Comparison of ENCODE assay signal across 8 cellular contexts in the genomic region with DNA sequence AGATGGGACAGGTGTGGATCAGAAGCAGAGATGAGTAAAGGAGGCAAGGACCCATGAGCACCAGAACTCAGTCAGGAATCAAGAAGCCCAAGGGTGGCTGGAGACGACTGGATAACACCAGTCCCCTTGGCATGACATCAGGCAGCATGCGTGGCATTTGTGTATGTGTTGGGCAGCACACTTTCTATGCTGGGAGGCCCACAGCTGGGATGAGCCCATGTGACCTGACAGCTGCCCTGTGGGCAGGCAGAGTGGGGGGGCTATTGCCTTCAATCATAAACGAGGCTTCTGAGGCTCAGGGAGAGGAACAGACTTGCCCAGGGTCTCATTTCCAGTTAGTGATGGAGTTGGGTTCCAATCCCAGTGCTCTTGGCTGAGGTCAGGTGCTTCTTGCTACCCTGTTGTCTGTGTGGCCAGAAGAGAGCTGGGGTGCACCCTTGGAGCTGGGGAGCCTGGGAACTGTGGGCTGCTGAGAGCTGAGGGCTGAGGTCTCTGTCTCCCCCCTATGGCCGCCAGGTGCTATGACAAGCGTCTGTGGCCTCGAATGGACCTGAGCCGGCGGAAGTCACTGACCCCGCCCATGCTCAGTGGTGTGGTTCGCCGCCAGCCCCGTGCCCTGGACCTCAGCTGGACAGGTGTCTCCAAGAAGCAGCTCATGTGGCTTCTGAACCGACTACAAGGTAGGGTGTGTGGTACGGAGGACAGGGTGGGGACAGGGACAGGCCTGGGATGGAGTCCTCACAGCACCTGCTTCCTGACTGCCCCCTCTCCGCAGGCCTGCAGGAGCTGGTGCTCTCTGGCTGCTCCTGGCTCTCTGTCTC. TPM values are rescaled to one million over a fixed set of nuclear protein-coding genes. Genes with fewer than 3 reads are reported as not detected.
DNase-seq lines count a peak whose midpoint lies in the region; ATAC-seq and TF ChIP-seq lines count a peak whose summit lies in the region.

No MANE protein-coding gene starts in this region.

- no peak overlapping the region for H3K4me3 ChIP-seq in dorsolateral prefrontal cortex
- H3K4me3 ChIP-seq in lower lobe of right lung, result no peak overlapping the region

- peak overlapping the region in 37 of 59 donors; percentile 3 to 76 (median 35) for H3K27ac ChIP-seq in dorsolateral prefrontal cortex
- no peak overlapping the region for H3K27ac ChIP-seq in lower lobe of right lung

- ATAC-seq in HG02884 (IDR thresholded peaks at IDR 0.05; ENCODE audit: unreplicated experiment) (peak; percentile 94), lower lobe of right lung (peak; percentile 96 to 97)

- in situ Hi-C loops in ACHN (cut with HindIII; ENCODE audit: low pct_ligation_motif_present, low pct_unique_long_range_greater_than_20kb, low sequenced_read_pairs) (no loop called here), GM13977 (cut with MboI; ENCODE audit: low pct_unique_long_range_greater_than_20kb, low sequenced_read_pairs, unreplicated experiment) (no loop called here)

- H3K9me3 ChIP-seq in lower lobe of right lung, result no peaks in the 10 kb centered on the region

- peaks cover 12% of the 10 kb centered on the region for H3K4me1 ChIP-seq in lower lobe of right lung

- DNase-seq in ACHN (peak; percentile 83), GM13977 (ENCODE audit: low spot score) (peak; percentile 90), NCI-H2171 (lab: John Stamatoyannopoulos, UW) (peak; percentile 4), dorsolateral prefrontal cortex (peak in 9 of 10 donors; percentile 41 to 74 (median 64)), lower lobe of right lung (peak; percentile 90)
- DNase-seq in activated CD4-positive, CD25-positive, alpha-beta regulatory T cell treated with anti-CD3 and anti-CD28 coated beads, Interleukin-2, amount 50 U/mL, for 72 hours, result peak; percentile 75
- peak; percentile 50 to 57 for DNase-seq in stimulated activated CD8-positive, alpha-beta memory T cell treated with anti-CD3 and anti-CD28 coated beads, Interleukin-7, amount 100 ng/mL, for 48 hours (ENCODE audit: extremely low read depth in 1 of 2, low read depth in 1 of 2)

- peaks cover 28% of the 10 kb centered on the region for H3K36me3 ChIP-seq in lower lobe of right lung

- peak; percentile 91 for TF ChIP-seq CTCF in GM13977 (IDR thresholded peaks at IDR 0.05; ENCODE audit: extremely low read depth, insufficient read depth, missing control alignments)
- TF ChIP-seq CTCF in dorsolateral prefrontal cortex (IDR thresholded peaks at IDR 0.05 in 54 of 56, conservative IDR thresholded peaks at IDR 0.05 in 2 of 56; ENCODE audit: low read depth in 1 of 56, partially characterized antibody in 56 of 56), result peak; percentile 28 to 81 (median 68)
- TF ChIP-seq CTCF in lower lobe of right lung (IDR thresholded peaks at IDR 0.05), result peak; percentile 87

- intact Hi-C loops in dorsolateral prefrontal cortex (cut with DNase I) (no loop called here), lower lobe of right lung (cut with DNase I) (no loop called here)

- no peaks in the 10 kb centered on the region for H3K27me3 ChIP-seq in dorsolateral prefrontal cortex
- H3K27me3 ChIP-seq in lower lobe of right lung (ENCODE audit: low read depth), result no peaks in the 10 kb centered on the region

RNA-seq across cellular contexts. Expression of gene ORAI3, which starts 7.1 kb away (rescaled TPM):
- total RNA-seq in dorsolateral prefrontal cortex (10 to 100 TPM in 42 of 120 experiments, 1 to 10 TPM in 78; 4.7 to 19.1 (median 9.1) TPM), lower lobe of right lung (30.2 TPM)

RNA-seq across cellular contexts. Expression of gene SETD1A, which starts 15.7 kb away (rescaled TPM):
- total RNA-seq in dorsolateral prefrontal cortex (10 to 100 TPM; 13.3 to 28.5 (median 17.9) TPM), lower lobe of right lung (15.0 TPM)

RNA-seq across cellular contexts. Expression of gene FBXL19, which starts 18.4 kb away (rescaled TPM):
- 10 to 100 TPM; 23.5 to 84.8 (median 52.1) TPM for total RNA-seq in dorsolateral prefrontal cortex
- total RNA-seq in lower lobe of right lung, result 14.5 TPM

RNA-seq across cellular contexts. Expression of gene HSD3B7, which starts 43.2 kb away (rescaled TPM):
- 10 to 100 TPM in 9 of 120 experiments, 1 to 10 TPM in 111; 2.0 to 15.0 (median 4.4) TPM for total RNA-seq in dorsolateral prefrontal cortex
- 23.6 TPM for total RNA-seq in lower lobe of right lung

RNA-seq across cellular contexts. Expression of gene CTF1, which starts 45.4 kb away (rescaled TPM):
- total RNA-seq in dorsolateral prefrontal cortex (1 to 10 TPM in 119 of 120 experiments, under 1 TPM in 1; 0.90 to 9.9 (median 3.1) TPM), lower lobe of right lung (10.3 TPM)

Comparison
In these comparisons a context has a peak if more than half of its experiments do, and no peak if none do; other contexts are left out.
1. DNase-seq: peak in every context shown above with its lines; median percentile 90 in GM13977; 90 in lower lobe of right lung; 83 in ACHN; 75 in activated CD4-positive, CD25-positive, alpha-beta regulatory T cell treated with anti-CD3 and anti-CD28 coated beads, Interleukin-2, amount 50 U/mL, for 72 hours; 64 in dorsolateral prefrontal cortex; 54 in stimulated activated CD8-positive, alpha-beta memory T cell treated with anti-CD3 and anti-CD28 coated beads, Interleukin-7, amount 100 ng/mL, for 48 hours; 4 in NCI-H2171.